Comparison of ENCODE assay signal across 1 cellular context in the genomic region with DNA sequence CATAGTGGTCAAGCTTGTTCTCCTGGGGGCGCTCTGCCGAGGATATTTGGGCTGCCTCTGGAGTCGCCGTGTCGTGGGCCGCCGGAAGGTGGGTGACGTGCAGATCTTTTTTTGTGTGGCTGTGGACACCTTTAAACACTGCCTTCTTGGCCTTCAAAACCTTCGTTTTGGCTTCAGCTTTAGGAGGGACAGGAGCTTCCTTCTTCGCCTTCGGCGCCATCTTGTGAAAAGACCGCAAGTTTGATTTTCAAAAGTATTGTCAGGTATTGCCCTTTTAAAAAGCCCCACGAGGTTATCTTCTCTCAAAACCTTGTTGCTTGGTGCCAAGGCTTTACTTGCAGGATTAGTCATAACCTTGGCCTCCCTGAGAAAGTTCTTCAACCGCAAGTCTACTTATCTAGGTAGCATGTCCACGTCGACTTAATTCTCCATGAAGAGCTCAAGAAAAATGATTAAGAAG.
A peak's percentile ranks its signal among the peaks of the same experiment; 100 is the strongest.
TF ChIP-seq lines count a peak whose summit lies in the region.

No MANE protein-coding gene starts in this region.

TF ChIP-seq in K562, 482 proteins besides CTCF, POLR2A, EP300 and RAD21 (continued from another document):
- TF ChIP-seq, protein P1, sequence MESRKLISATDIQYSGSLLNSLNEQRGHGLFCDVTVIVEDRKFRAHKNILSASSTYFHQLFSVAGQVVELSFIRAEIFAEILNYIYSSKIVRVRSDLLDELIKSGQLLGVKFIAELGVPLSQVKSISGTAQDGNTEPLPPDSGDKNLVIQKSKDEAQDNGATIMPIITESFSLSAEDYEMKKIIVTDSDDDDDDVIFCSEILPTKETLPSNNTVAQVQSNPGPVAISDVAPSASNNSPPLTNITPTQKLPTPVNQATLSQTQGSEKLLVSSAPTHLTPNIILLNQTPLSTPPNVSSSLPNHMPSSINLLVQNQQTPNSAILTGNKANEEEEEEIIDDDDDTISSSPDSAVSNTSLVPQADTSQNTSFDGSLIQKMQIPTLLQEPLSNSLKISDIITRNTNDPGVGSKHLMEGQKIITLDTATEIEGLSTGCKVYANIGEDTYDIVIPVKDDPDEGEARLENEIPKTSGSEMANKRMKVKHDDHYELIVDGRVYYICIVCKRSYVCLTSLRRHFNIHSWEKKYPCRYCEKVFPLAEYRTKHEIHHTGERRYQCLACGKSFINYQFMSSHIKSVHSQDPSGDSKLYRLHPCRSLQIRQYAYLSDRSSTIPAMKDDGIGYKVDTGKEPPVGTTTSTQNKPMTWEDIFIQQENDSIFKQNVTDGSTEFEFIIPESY (CRISPR knock-in tag; IDR thresholded peaks at IDR 0.05) = no peak
- TF ChIP-seq NR3C1 (CRISPR knock-in tag; IDR thresholded peaks at IDR 0.05) = no peak
- TF ChIP-seq SOX6 (IDR thresholded peaks at IDR 0.05) = peak; percentile 58
- TF ChIP-seq ZNF644 (tag; IDR thresholded peaks at IDR 0.05; ENCODE audit: low read depth) = peak; percentile 62; the same call in 1 of the 2 replicates
- no peak for TF ChIP-seq MXI1 (IDR thresholded peaks at IDR 0.05; ENCODE audit: low read depth, low read length)
- no peak for TF ChIP-seq FOXK1 (CRISPR knock-in tag; IDR thresholded peaks at IDR 0.05; ENCODE audit: borderline replicate concordance)
- TF ChIP-seq YY1 (IDR thresholded peaks at IDR 0.05; ENCODE audit: borderline replicate concordance in 1 of 3, control insufficient read depth in 1 of 3, extremely low read depth in 1 of 3, insufficient read depth in 3 of 3, insufficient read length in 1 of 3, insufficient replicate concordance in 2 of 3, low read depth in 1 of 3, low read length in 2 of 3) = peak in 2 of 3 experiments; percentile 24 to 90
- peak; percentile 64 for TF ChIP-seq RNF2 (IDR thresholded peaks at IDR 0.05)
- 0 out of 2 replicates have a peak, but pooled peaks have one; percentile 30 for TF ChIP-seq MEF2D (tag; conservative IDR thresholded peaks at IDR 0.05; ENCODE audit: low read depth)
- TF ChIP-seq, protein P2, sequence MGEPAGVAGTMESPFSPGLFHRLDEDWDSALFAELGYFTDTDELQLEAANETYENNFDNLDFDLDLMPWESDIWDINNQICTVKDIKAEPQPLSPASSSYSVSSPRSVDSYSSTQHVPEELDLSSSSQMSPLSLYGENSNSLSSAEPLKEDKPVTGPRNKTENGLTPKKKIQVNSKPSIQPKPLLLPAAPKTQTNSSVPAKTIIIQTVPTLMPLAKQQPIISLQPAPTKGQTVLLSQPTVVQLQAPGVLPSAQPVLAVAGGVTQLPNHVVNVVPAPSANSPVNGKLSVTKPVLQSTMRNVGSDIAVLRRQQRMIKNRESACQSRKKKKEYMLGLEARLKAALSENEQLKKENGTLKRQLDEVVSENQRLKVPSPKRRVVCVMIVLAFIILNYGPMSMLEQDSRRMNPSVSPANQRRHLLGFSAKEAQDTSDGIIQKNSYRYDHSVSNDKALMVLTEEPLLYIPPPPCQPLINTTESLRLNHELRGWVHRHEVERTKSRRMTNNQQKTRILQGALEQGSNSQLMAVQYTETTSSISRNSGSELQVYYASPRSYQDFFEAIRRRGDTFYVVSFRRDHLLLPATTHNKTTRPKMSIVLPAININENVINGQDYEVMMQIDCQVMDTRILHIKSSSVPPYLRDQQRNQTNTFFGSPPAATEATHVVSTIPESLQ (CRISPR knock-in tag; IDR thresholded peaks at IDR 0.05) = no peak; the same call in 1 of the 2 replicates
- no peak for TF ChIP-seq PHTF2 (CRISPR knock-in tag; IDR thresholded peaks at IDR 0.05)
- TF ChIP-seq, protein P3, sequence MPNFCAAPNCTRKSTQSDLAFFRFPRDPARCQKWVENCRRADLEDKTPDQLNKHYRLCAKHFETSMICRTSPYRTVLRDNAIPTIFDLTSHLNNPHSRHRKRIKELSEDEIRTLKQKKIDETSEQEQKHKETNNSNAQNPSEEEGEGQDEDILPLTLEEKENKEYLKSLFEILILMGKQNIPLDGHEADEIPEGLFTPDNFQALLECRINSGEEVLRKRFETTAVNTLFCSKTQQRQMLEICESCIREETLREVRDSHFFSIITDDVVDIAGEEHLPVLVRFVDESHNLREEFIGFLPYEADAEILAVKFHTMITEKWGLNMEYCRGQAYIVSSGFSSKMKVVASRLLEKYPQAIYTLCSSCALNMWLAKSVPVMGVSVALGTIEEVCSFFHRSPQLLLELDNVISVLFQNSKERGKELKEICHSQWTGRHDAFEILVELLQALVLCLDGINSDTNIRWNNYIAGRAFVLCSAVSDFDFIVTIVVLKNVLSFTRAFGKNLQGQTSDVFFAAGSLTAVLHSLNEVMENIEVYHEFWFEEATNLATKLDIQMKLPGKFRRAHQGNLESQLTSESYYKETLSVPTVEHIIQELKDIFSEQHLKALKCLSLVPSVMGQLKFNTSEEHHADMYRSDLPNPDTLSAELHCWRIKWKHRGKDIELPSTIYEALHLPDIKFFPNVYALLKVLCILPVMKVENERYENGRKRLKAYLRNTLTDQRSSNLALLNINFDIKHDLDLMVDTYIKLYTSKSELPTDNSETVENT (CRISPR knock-in tag; IDR thresholded peaks at IDR 0.05) = no peak
- TF ChIP-seq, protein P4, sequence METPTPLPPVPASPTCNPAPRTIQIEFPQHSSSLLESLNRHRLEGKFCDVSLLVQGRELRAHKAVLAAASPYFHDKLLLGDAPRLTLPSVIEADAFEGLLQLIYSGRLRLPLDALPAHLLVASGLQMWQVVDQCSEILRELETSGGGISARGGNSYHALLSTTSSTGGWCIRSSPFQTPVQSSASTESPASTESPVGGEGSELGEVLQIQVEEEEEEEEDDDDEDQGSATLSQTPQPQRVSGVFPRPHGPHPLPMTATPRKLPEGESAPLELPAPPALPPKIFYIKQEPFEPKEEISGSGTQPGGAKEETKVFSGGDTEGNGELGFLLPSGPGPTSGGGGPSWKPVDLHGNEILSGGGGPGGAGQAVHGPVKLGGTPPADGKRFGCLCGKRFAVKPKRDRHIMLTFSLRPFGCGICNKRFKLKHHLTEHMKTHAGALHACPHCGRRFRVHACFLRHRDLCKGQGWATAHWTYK (CRISPR knock-in tag; IDR thresholded peaks at IDR 0.05) = 0 out of 2 replicates have a peak, but pooled peaks have one; percentile 21
- TF ChIP-seq ZNF165 (CRISPR knock-in tag; IDR thresholded peaks at IDR 0.05; ENCODE audit: borderline replicate concordance) = no peak
- no peak for TF ChIP-seq EGR1 (conservative IDR thresholded peaks at IDR 0.05)
- no peak for TF ChIP-seq SMAD2 (IDR thresholded peaks at IDR 0.05; ENCODE audit: low read depth, low read length)
- TF ChIP-seq RFX1 (IDR thresholded peaks at IDR 0.05) = peak; percentile 41
- TF ChIP-seq BMI1 (IDR thresholded peaks at IDR 0.05; ENCODE audit: low read length) = no peak
- TF ChIP-seq, protein P5, sequence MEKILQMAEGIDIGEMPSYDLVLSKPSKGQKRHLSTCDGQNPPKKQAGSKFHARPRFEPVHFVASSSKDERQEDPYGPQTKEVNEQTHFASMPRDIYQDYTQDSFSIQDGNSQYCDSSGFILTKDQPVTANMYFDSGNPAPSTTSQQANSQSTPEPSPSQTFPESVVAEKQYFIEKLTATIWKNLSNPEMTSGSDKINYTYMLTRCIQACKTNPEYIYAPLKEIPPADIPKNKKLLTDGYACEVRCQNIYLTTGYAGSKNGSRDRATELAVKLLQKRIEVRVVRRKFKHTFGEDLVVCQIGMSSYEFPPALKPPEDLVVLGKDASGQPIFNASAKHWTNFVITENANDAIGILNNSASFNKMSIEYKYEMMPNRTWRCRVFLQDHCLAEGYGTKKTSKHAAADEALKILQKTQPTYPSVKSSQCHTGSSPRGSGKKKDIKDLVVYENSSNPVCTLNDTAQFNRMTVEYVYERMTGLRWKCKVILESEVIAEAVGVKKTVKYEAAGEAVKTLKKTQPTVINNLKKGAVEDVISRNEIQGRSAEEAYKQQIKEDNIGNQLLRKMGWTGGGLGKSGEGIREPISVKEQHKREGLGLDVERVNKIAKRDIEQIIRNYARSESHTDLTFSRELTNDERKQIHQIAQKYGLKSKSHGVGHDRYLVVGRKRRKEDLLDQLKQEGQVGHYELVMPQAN (IDR thresholded peaks at IDR 0.05; ENCODE audit: borderline replicate concordance) = no peak
- no peak for TF ChIP-seq ZNF431 (CRISPR knock-in tag; IDR thresholded peaks at IDR 0.05)
- no peak for TF ChIP-seq SETDB1 (IDR thresholded peaks at IDR 0.05; ENCODE audit: low read length)
- TF ChIP-seq, protein P6, sequence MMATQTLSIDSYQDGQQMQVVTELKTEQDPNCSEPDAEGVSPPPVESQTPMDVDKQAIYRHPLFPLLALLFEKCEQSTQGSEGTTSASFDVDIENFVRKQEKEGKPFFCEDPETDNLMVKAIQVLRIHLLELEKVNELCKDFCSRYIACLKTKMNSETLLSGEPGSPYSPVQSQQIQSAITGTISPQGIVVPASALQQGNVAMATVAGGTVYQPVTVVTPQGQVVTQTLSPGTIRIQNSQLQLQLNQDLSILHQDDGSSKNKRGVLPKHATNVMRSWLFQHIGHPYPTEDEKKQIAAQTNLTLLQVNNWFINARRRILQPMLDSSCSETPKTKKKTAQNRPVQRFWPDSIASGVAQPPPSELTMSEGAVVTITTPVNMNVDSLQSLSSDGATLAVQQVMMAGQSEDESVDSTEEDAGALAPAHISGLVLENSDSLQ (IDR thresholded peaks at IDR 0.05) = no peak
- TF ChIP-seq L3MBTL2 (IDR thresholded peaks at IDR 0.05) = peak; percentile 98
- no peak for TF ChIP-seq MYBL2 (IDR thresholded peaks at IDR 0.05; ENCODE audit: low read depth)
- no peak for TF ChIP-seq MYBL2 (CRISPR knock-in tag; IDR thresholded peaks at IDR 0.05; ENCODE audit: borderline replicate concordance)
- no peak for TF ChIP-seq MECOM (CRISPR knock-in tag; IDR thresholded peaks at IDR 0.05)
- peak; percentile 29 for TF ChIP-seq MEIS2 (IDR thresholded peaks at IDR 0.05; ENCODE audit: partially characterized antibody)
- no peak for TF ChIP-seq WHSC1 (IDR thresholded peaks at IDR 0.05; ENCODE audit: low read length)
- no peak for TF ChIP-seq BCOR (IDR thresholded peaks at IDR 0.05)
- TF ChIP-seq NFE2 (IDR thresholded peaks at IDR 0.05; ENCODE audit: low read depth) = peak; percentile 12; the same call in 1 of the 2 replicates
- peak in 1 of 2 experiments; percentile 59; a peak in 1 of 4 replicates for TF ChIP-seq SRF (CRISPR knock-in tag; IDR thresholded peaks at IDR 0.05)
- TF ChIP-seq ARID1B (IDR thresholded peaks at IDR 0.05) = peak; percentile 85
- no peak for TF ChIP-seq ZNF143 (CRISPR knock-in tag; IDR thresholded peaks at IDR 0.05)
- 0 out of 4 replicates have a peak, but pooled peaks of 1 of the 2 experiments have one; percentile 24 for TF ChIP-seq MAZ (CRISPR knock-in tag; conservative IDR thresholded peaks at IDR 0.05 in 1 of 2, IDR thresholded peaks at IDR 0.05 in 1 of 2)
- TF ChIP-seq MAFF (IDR thresholded peaks at IDR 0.05; ENCODE audit: low read length) = 0 out of 2 replicates have a peak, but pooled peaks have one; percentile 2
- no peak for TF ChIP-seq C11orf30 (IDR thresholded peaks at IDR 0.05; ENCODE audit: low read depth)
- TF ChIP-seq, protein P7, sequence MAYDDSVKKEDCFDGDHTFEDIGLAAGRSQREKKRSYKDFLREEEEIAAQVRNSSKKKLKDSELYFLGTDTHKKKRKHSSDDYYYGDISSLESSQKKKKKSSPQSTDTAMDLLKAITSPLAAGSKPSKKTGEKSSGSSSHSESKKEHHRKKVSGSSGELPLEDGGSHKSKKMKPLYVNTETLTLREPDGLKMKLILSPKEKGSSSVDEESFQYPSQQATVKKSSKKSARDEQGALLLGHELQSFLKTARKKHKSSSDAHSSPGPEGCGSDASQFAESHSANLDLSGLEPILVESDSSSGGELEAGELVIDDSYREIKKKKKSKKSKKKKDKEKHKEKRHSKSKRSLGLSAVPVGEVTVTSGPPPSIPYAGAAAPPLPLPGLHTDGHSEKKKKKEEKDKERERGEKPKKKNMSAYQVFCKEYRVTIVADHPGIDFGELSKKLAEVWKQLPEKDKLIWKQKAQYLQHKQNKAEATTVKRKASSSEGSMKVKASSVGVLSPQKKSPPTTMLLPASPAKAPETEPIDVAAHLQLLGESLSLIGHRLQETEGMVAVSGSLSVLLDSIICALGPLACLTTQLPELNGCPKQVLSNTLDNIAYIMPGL (CRISPR knock-in tag; IDR thresholded peaks at IDR 0.05) = no peak
- TF ChIP-seq, protein P8, sequence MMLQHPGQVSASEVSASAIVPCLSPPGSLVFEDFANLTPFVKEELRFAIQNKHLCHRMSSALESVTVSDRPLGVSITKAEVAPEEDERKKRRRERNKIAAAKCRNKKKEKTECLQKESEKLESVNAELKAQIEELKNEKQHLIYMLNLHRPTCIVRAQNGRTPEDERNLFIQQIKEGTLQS (IDR thresholded peaks at IDR 0.05) = peak; percentile 86
- TF ChIP-seq, protein P8 (CRISPR knock-in tag; conservative IDR thresholded peaks at IDR 0.05) = peak; percentile 88; the same call in 1 of the 2 replicates
- TF ChIP-seq ATF7 (IDR thresholded peaks at IDR 0.05) = peak; percentile 71; the same call in 1 of the 2 replicates
- TF ChIP-seq KAT2B (IDR thresholded peaks at IDR 0.05; ENCODE audit: low read depth, low read length) = no peak
- TF ChIP-seq BCL6 (CRISPR knock-in tag; IDR thresholded peaks at IDR 0.05) = no peak
